17 cellular contexts compared by ENCODE assay signal in genomic region chr2:97715951-97716694, GRCh38. TPM values are rescaled to one million over a fixed set of nuclear protein-coding genes. Genes with fewer than 3 reads are reported as not detected.
DNase-seq lines count a peak whose midpoint lies in the region; ATAC-seq and TF ChIP-seq lines count a peak whose summit lies in the region.
"Had no signal": no experiment of that assay in that cellular context is flagged by ENCODE, and none has a peak within 500 bp of the region (broad histone marks: within the 10 kb centered on the region; RNA-seq: fewer than 3 reads in every experiment).

No MANE protein-coding gene starts in this region.

- H4K20me1 ChIP-seq in BLaER1 treated with 17β-estradiol and CSF1 and Interleukin-3, amounts not matched to agents 10 nM and 100 nM, result no peaks in the 10 kb centered on the region
- H4K20me1 ChIP-seq in DND-41 (ENCODE audit: insufficient read depth, low read length), result peaks cover 19% of the 10 kb centered on the region

- no peaks in the 10 kb centered on the region for H3K9me3 Mint-ChIP-seq in activated naive CD8-positive, alpha-beta T cell treated with anti-CD3 and anti-CD28 coated beads for 36 hours
- no peaks in the 10 kb centered on the region for H3K9me3 Mint-ChIP-seq in natural killer cell treated with Interleukin-12 subunit alpha and Interleukin-12 subunit beta and Interleukin-15 and Interleukin-18, amount 100 ng/mL, for 72 hours

- DNase-seq in DND-41, result no peak
- no peak for DNase-seq in activated naive CD8-positive, alpha-beta T cell treated with anti-CD3 and anti-CD28 coated beads for 36 hours
- DNase-seq in natural killer cell treated with Interleukin-12 subunit alpha and Interleukin-12 subunit beta and Interleukin-15 and Interleukin-18, amount 100 ng/mL, for 72 hours (ENCODE audit: low spot score), result peak; percentile 51
- DNase-seq in OCI-M1 (lab: John Stamatoyannopoulos, UW), result no peak
- DNase-seq in NCI-H774 (lab: John Stamatoyannopoulos, UW), result no peak
- DNase-seq: caudate nucleus; GDM1; KBM-7; NCI-H1436; PC-3; stimulated activated CD4-positive, alpha-beta T cell treated with anti-CD3 and anti-CD28 coated beads, Interleukin-2, amount 100 ng/mL, for 24 hours had no signal

- H3K27ac Mint-ChIP-seq in activated naive CD8-positive, alpha-beta T cell treated with anti-CD3 and anti-CD28 coated beads for 36 hours, result peak overlapping the region; percentile 99
- H3K27ac Mint-ChIP-seq in natural killer cell treated with Interleukin-12 subunit alpha and Interleukin-12 subunit beta and Interleukin-15 and Interleukin-18, amount 100 ng/mL, for 72 hours, result peak overlapping the region; percentile 98 to 99

- peaks cover 68% of the 10 kb centered on the region for H3K36me3 Mint-ChIP-seq in activated naive CD8-positive, alpha-beta T cell treated with anti-CD3 and anti-CD28 coated beads for 36 hours
- peaks cover 5% of the 10 kb centered on the region for H3K36me3 Mint-ChIP-seq in natural killer cell treated with Interleukin-12 subunit alpha and Interleukin-12 subunit beta and Interleukin-15 and Interleukin-18, amount 100 ng/mL, for 72 hours

- H3K27me3 ChIP-seq in BLaER1 treated with 17β-estradiol and CSF1 and Interleukin-3, amounts not matched to agents 10 nM and 100 nM, result no peaks in the 10 kb centered on the region
- no peaks in the 10 kb centered on the region for H3K27me3 ChIP-seq in DND-41 (ENCODE audit: insufficient read depth, low read length, poor library complexity)
- H3K27me3 ChIP-seq: vagina had no signal

- H2AFZ ChIP-seq in DND-41 (ENCODE audit: low read depth, low read length), result no peak overlapping the region

- H3K9ac ChIP-seq in BLaER1 treated with 17β-estradiol and CSF1 and Interleukin-3, amounts not matched to agents 10 nM and 100 nM, result peak overlapping the region in 9 of 11 experiments; percentile 11 to 95 (median 89); a peak in 15 of 22 replicates
- peak overlapping the region; percentile 98 for H3K9ac ChIP-seq in DND-41 (ENCODE audit: low read depth, low read length)

- peaks cover 77% of the 10 kb centered on the region for H3K4me1 Mint-ChIP-seq in activated naive CD8-positive, alpha-beta T cell treated with anti-CD3 and anti-CD28 coated beads for 36 hours
- H3K4me1 Mint-ChIP-seq in natural killer cell treated with Interleukin-12 subunit alpha and Interleukin-12 subunit beta and Interleukin-15 and Interleukin-18, amount 100 ng/mL, for 72 hours (ENCODE audit: low read depth in 2 of 2), result peaks cover 79 to 84% of the 10 kb centered on the region in 2 donors

- peak overlapping the region; percentile 89 for H3K4me3 Mint-ChIP-seq in activated naive CD8-positive, alpha-beta T cell treated with anti-CD3 and anti-CD28 coated beads for 36 hours
- H3K4me3 Mint-ChIP-seq in natural killer cell treated with Interleukin-12 subunit alpha and Interleukin-12 subunit beta and Interleukin-15 and Interleukin-18, amount 100 ng/mL, for 72 hours, result peak overlapping the region; percentile 87

- H3K4me2 ChIP-seq in BLaER1 treated with 17β-estradiol and CSF1 and Interleukin-3, amounts not matched to agents 10 nM and 100 nM, result peak overlapping the region in 9 of 11 experiments; percentile 88 to 98 (median 93); a peak in 18 of 22 replicates
- peak overlapping the region; percentile 84 for H3K4me2 ChIP-seq in DND-41 (ENCODE audit: insufficient read depth, low read length)

- no peak for TF ChIP-seq CTCF in DND-41 (IDR thresholded peaks at IDR 0.05; ENCODE audit: borderline replicate concordance, extremely low read depth, low read length, poor library complexity, severe bottlenecking)

- H3K36me3 ChIP-seq in BLaER1 treated with 17β-estradiol and CSF1 and Interleukin-3, amounts not matched to agents 10 nM and 100 nM, result peaks cover 0 to 9% (median 0%) of the 10 kb centered on the region in 11 experiments; a peak in 5 of 22 replicates
- peaks cover 60% of the 10 kb centered on the region for H3K36me3 ChIP-seq in DND-41 (ENCODE audit: insufficient read depth, low read length)
- H3K36me3 ChIP-seq: vagina had no signal

- ATAC-seq in DND-41 (ENCODE audit: insufficient read depth, low read depth) (no peak), HG03378 (IDR thresholded peaks at IDR 0.05; ENCODE audit: unreplicated experiment) (no peak), HG03439 (IDR thresholded peaks at IDR 0.05; ENCODE audit: unreplicated experiment) (no peak)
- ATAC-seq in natural killer cell treated with Interleukin-12 subunit alpha and Interleukin-12 subunit beta and Interleukin-15 and Interleukin-18, amount 100 ng/mL, for 72 hours, result no peak
- ATAC-seq: PC-3 had no signal

- no peaks in the 10 kb centered on the region for H3K9me3 ChIP-seq in BLaER1 treated with 17β-estradiol and CSF1 and Interleukin-3, amounts not matched to agents 10 nM and 100 nM (replicated peaks in 1 of 11)
- no peaks in the 10 kb centered on the region for H3K9me3 ChIP-seq in DND-41 (ENCODE audit: insufficient read depth, low read length, severe bottlenecking)
- H3K9me3 ChIP-seq: vagina had no signal

- H3K4me3 ChIP-seq in BLaER1 treated with 17β-estradiol and CSF1 and Interleukin-3, amounts not matched to agents 10 nM and 100 nM, result peak overlapping the region in 2 of 10 experiments; percentile 25 to 54; a peak in 1 of 20 replicates
- peak overlapping the region in 1 of 2 experiments; percentile 87; a peak in 2 of 4 replicates for H3K4me3 ChIP-seq in DND-41 (ENCODE audit: low read depth in 1 of 2, low read length in 2 of 2)
- H3K4me3 ChIP-seq: vagina had no signal

- peaks cover 44 to 100% (median 100%) of the 10 kb centered on the region in 10 experiments for H3K4me1 ChIP-seq in BLaER1 treated with 17β-estradiol and CSF1 and Interleukin-3, amounts not matched to agents 10 nM and 100 nM
- peaks cover 81% of the 10 kb centered on the region for H3K4me1 ChIP-seq in DND-41 (ENCODE audit: insufficient read depth, low read length)
- H3K4me1 ChIP-seq: vagina had no signal

- no peaks in the 10 kb centered on the region for H3K27me3 Mint-ChIP-seq in activated naive CD8-positive, alpha-beta T cell treated with anti-CD3 and anti-CD28 coated beads for 36 hours
- no peaks in the 10 kb centered on the region for H3K27me3 Mint-ChIP-seq in natural killer cell treated with Interleukin-12 subunit alpha and Interleukin-12 subunit beta and Interleukin-15 and Interleukin-18, amount 100 ng/mL, for 72 hours

- H3K27ac ChIP-seq in BLaER1 treated with 17β-estradiol and CSF1 and Interleukin-3, amounts not matched to agents 10 nM and 100 nM, result peak overlapping the region in 8 of 11 experiments; percentile 19 to 99 (median 95); a peak in 16 of 22 replicates
- peak overlapping the region; percentile 98 for H3K27ac ChIP-seq in DND-41 (ENCODE audit: low read length)
- H3K27ac ChIP-seq: C4-2B, vagina had no signal

- peaks cover 87% of the 10 kb centered on the region for H3K79me2 ChIP-seq in DND-41 (ENCODE audit: insufficient read depth, low read length)

RNA-seq across cellular contexts. Expression of gene ZAP70, which starts 2.7 kb away (rescaled TPM):
- total RNA-seq in activated naive CD8-positive, alpha-beta T cell treated with anti-CD3 and anti-CD28 coated beads for 36 hours, result 100 to 1,000 TPM; 198 to 204 TPM
- 100 to 1,000 TPM in 1 of 2 donors, 10 to 100 TPM in 1; 97.4 to 191 TPM for total RNA-seq in natural killer cell treated with Interleukin-12 subunit alpha and Interleukin-12 subunit beta and Interleukin-15 and Interleukin-18, amount 100 ng/mL, for 72 hours
- total RNA-seq: NCI-H460, PC-3 had no signal

RNA-seq across cellular contexts. Expression of gene C2orf92, which starts 46.6 kb away (rescaled TPM):
- total RNA-seq in activated naive CD8-positive, alpha-beta T cell treated with anti-CD3 and anti-CD28 coated beads for 36 hours, result 1 to 10 TPM; 6.1 to 7.3 TPM
- total RNA-seq in natural killer cell treated with Interleukin-12 subunit alpha and Interleukin-12 subunit beta and Interleukin-15 and Interleukin-18, amount 100 ng/mL, for 72 hours, result 10 to 100 TPM in 1 of 2 donors, 1 to 10 TPM in 1; 8.6 to 13.6 TPM

RNA-seq across cellular contexts. Expression of gene ACTR1B, which starts 52.3 kb away (rescaled TPM):
- total RNA-seq in activated naive CD8-positive, alpha-beta T cell treated with anti-CD3 and anti-CD28 coated beads for 36 hours, result 10 to 100 TPM; 85.4 to 89.6 TPM
- 10 to 100 TPM; 59.0 to 74.9 TPM for total RNA-seq in natural killer cell treated with Interleukin-12 subunit alpha and Interleukin-12 subunit beta and Interleukin-15 and Interleukin-18, amount 100 ng/mL, for 72 hours
